Comparison of ENCODE assay signal across 16 cellular contexts in the genomic region with DNA sequence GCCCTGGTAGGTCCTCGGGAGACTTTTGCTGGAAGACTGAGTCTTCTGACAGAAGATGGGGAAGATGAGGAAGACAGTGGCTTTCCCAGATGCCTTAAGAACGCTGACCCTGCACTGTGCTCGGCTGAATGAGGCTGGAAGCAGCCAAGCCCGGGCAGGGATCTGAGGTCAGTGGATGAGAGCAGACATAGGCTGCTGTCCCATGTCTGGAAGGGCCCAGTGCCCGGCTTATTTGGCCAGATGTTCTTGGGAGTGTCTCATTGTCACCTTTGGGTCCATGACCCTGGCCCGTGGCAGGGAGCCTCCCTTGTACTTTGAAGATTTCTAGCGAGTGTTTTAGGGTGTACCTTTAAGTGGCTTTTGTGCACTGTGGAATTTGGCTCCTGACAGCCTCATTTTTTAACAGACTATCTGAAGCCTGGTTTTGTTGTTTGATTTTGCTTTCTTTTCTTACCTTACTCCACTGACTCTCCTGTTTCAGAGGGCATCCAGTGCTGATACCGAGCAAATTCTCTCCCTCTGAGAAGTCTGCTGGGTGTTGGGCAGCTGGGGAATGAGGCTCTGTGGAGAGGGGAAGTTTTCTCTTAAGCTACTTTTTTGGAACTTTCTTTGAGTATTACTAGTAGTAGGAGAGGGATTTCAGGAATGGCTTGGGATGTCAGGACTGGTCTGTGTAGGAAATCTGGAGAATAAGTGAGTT.
DNase-seq lines count a peak whose midpoint lies in the region; ATAC-seq, FAIRE-seq and TF ChIP-seq lines count a peak whose summit lies in the region.
"Had no signal": no experiment of that assay in that cellular context is flagged by ENCODE, and none has a peak within 500 bp of the region (broad histone marks: within the 10 kb centered on the region; RNA-seq: fewer than 3 reads in every experiment).

No MANE protein-coding gene starts in this region.

- H2BK15ac ChIP-seq in H1 (ENCODE audit: low read length): no peak overlapping the region

- FAIRE-seq in H1 (lab: Jason Lieb, UNC): no peak
- FAIRE-seq: HTR-8/SVneo had no signal

- H2BK12ac ChIP-seq in H1 (ENCODE audit: low read depth, low read length): no peak overlapping the region

- H2BK120ac ChIP-seq in H1 (replicated peaks; ENCODE audit: low read depth, low read length): no peak overlapping the region

- no peaks in the 10 kb centered on the region for H4K20me1 ChIP-seq in H1 (replicated peaks in 1 of 2; ENCODE audit: control insufficient read depth in 1 of 2, insufficient read depth in 2 of 2, low read length in 2 of 2)

- no peak overlapping the region for H2AK5ac ChIP-seq in H1 (ENCODE audit: low read depth, low read length)

- POLR2A ChIA-PET in H1 (lab: Charles Lee; ENCODE audit: partially characterized antibody): interaction anchor here (0.6 kb wide), 1 partner anchor 877 kb away, joined by 3 read pairs; no protein-coding TSS in a partner anchor

- H3K79me1 ChIP-seq in H1 (ENCODE audit: low read depth, low read length): no peaks in the 10 kb centered on the region

- H3K4me1 ChIP-seq in H1 (replicated peaks in 1 of 4; ENCODE audit: control insufficient read depth in 3 of 4, insufficient read depth in 4 of 4, low read length in 3 of 4) (no peaks in the 10 kb centered on the region), psoas muscle (no peaks in the 10 kb centered on the region), vagina (no peaks in the 10 kb centered on the region)
- H3K4me1 ChIP-seq: testis had no signal

- 84% methylated on average over 8 of the region's 8 CpGs; no CpG with 5 or more reads in 1 of the 2 experiments for WGBS in H1 (ENCODE audit: extremely low coverage in 1 of 2, insufficient coverage in 1 of 2, insufficient read length in 1 of 2, insufficient replicate concordance in 2 of 2, low coverage in 1 of 2, low lambda C conversion rate in 2 of 2, missing lambda C conversion rate in 1 of 2), 2 experiments
- 25 to 30% (median 27%) methylated on average over 8 of the region's 8 CpGs for WGBS in psoas muscle, 3 donors

- no peak for TF ChIP-seq RAD21 in H1 (IDR thresholded peaks at IDR 0.05 in 1 of 2, conservative IDR thresholded peaks at IDR 0.05 in 1 of 2; ENCODE audit: low read depth in 2 of 2, low read length in 2 of 2)

- DNase-seq in H1 (ENCODE audit: low read depth in 1 of 2, low spot score in 2 of 2): no peak
- peak; percentile 69 for DNase-seq in left ventricle myocardium superior
- DNase-seq in psoas muscle: peak; percentile 57 to 81
- no peak for DNase-seq in vagina (ENCODE audit: extremely low spot score in 2 of 2)
- DNase-seq in activated T-cell treated with anti-CD3 and anti-CD28 coated beads, Interleukin-2, amount 50 U/mL, for 1 hour: no peak
- no peak for DNase-seq in HPDE6-E6E7 (ENCODE audit: extremely low spot score)
- no peak for DNase-seq in NCI-H524 treated with DMSO at 0.1 percent for 48 hours (lab: John Stamatoyannopoulos, UW)
- DNase-seq: activated CD4-positive, alpha-beta T cell treated with anti-CD3 and anti-CD28 coated beads, Interleukin-2, amount 10 ng/mL, durations not matched to agents 24 days and 14 days; brain microvascular endothelial cell; MG63; naive thymus-derived CD4-positive, alpha-beta T cell; NCI-H2081; NCI-H69; testis had no signal

- peak overlapping the region; percentile 56 for H2AFZ ChIP-seq in H1 (ENCODE audit: low read length)

- no peak overlapping the region for H3K23ac ChIP-seq in H1 (ENCODE audit: insufficient read length)

- H3K14ac ChIP-seq in H1 (ENCODE audit: insufficient read length): no peak overlapping the region

- H3K27ac ChIP-seq in H1 (ENCODE audit: low read depth, low read length): no peak overlapping the region
- peak overlapping the region; percentile 32 for H3K27ac ChIP-seq in psoas muscle
- peak overlapping the region; percentile 10 for H3K27ac ChIP-seq in vagina
- H3K27ac ChIP-seq: brain microvascular endothelial cell, testis had no signal

- H3K56ac ChIP-seq in H1 (replicated peaks; ENCODE audit: insufficient read length, low read depth, low read length): no peak overlapping the region

- no peak overlapping the region for H2BK5ac ChIP-seq in H1 (ENCODE audit: low read depth, low read length)

- H4K5ac ChIP-seq in H1 (ENCODE audit: insufficient read length, low read depth, low read length): no peak overlapping the region

- no peak overlapping the region for H2BK20ac ChIP-seq in H1 (ENCODE audit: low read length)

- ATAC-seq in left ventricle myocardium superior (peak; percentile 93), psoas muscle (peak; percentile 48 to 81 (median 70))
- ATAC-seq: naive thymus-derived CD4-positive, alpha-beta T cell; Panc1 had no signal

- no peak overlapping the region for H3K9ac ChIP-seq in H1 (replicated peaks in 1 of 4; ENCODE audit: extremely low read depth in 1 of 4, low read depth in 3 of 4, low read length in 3 of 4)

- H3K9me3 ChIP-seq in H1 (ENCODE audit: insufficient read depth in 2 of 2, low read depth in 1 of 2, low read length in 1 of 2) (no peaks in the 10 kb centered on the region), psoas muscle (no peaks in the 10 kb centered on the region), vagina (no peaks in the 10 kb centered on the region)
- H3K9me3 ChIP-seq: MG63, testis had no signal

- H3K4me2 ChIP-seq in H1 (ENCODE audit: insufficient read depth in 1 of 2, low read depth in 2 of 2, low read length in 2 of 2): no peak overlapping the region

- intact Hi-C loops in left ventricle myocardium superior (cut with micrococcal nuclease): no loop called here
- intact Hi-C loops in psoas muscle (cut with DNase I): loop anchor here in 1 of 2 donors (10.0 kb wide), 1 partner anchor 59 kb away; the partner anchor contains the start of gene CREB5
- intact Hi-C loops in vagina (cut with DNase I): no loop called here

- H4K8ac ChIP-seq in H1 (ENCODE audit: extremely low read depth, insufficient read depth, low read length): no peak overlapping the region

- TF ChIP-seq CTCF in H1 (IDR thresholded peaks at IDR 0.05; ENCODE audit: control extremely low read depth in 1 of 3, insufficient read depth in 1 of 3, low read depth in 1 of 3, low read length in 3 of 3): no peak
- TF ChIP-seq CTCF in psoas muscle (IDR thresholded peaks at IDR 0.05): no peak
- TF ChIP-seq CTCF in vagina (IDR thresholded peaks at IDR 0.05): no peak

- H3K18ac ChIP-seq in H1 (ENCODE audit: extremely low read depth, low read length): 0 out of 2 replicates have a peak overlapping the region, but pooled peaks have one; percentile 19

- H3K4me3 ChIP-seq in H1 (ENCODE audit: extremely low read depth in 1 of 4, insufficient read depth in 2 of 4, low read depth in 3 of 4, low read length in 4 of 4): no peak overlapping the region
- H3K4me3 ChIP-seq in psoas muscle: no peak overlapping the region
- no peak overlapping the region for H3K4me3 ChIP-seq in vagina
- H3K4me3 ChIP-seq: MG63, testis had no signal

- no peaks in the 10 kb centered on the region for H3K23me2 ChIP-seq in H1 (ENCODE audit: low read depth, low read length)

- no peaks in the 10 kb centered on the region for H3K36me3 ChIP-seq in H1 (ENCODE audit: control insufficient read depth in 2 of 4, insufficient read depth in 4 of 4, low read length in 3 of 4)
- no peaks in the 10 kb centered on the region for H3K36me3 ChIP-seq in psoas muscle (ENCODE audit: insufficient read depth in 1 of 2, low read depth in 1 of 2)
- no peaks in the 10 kb centered on the region for H3K36me3 ChIP-seq in vagina
- H3K36me3 ChIP-seq: brain microvascular endothelial cell, MG63 had no signal

- no peak for TF ChIP-seq EP300 in H1 (IDR thresholded peaks at IDR 0.05; ENCODE audit: borderline replicate concordance in 1 of 2, low read depth in 2 of 2, low read length in 2 of 2)

- H3K27me3 ChIP-seq in H1 (replicated peaks in 1 of 4; ENCODE audit: control insufficient read depth in 3 of 4, extremely low read depth in 1 of 4, insufficient read depth in 3 of 4, low read length in 3 of 4): no peaks in the 10 kb centered on the region
- no peaks in the 10 kb centered on the region for H3K27me3 ChIP-seq in psoas muscle (ENCODE audit: insufficient read depth in 3 of 3, low read length in 2 of 3)
- H3K27me3 ChIP-seq in vagina: no peaks in the 10 kb centered on the region
- H3K27me3 ChIP-seq: brain microvascular endothelial cell, MG63, testis had no signal

- CTCF ChIA-PET in H1 (lab: Charles Lee; ENCODE audit: partially characterized antibody): interaction anchor here (0.8 to 1.2 kb wide), 3 partner anchors 21 to 156 kb away, joined by 3 read pairs; no protein-coding TSS in a partner anchor

- no peak for TF ChIP-seq POLR2A in H1 (IDR thresholded peaks at IDR 0.05; ENCODE audit: control extremely low read depth in 1 of 2, low read depth in 2 of 2, low read length in 2 of 2)
- no peak for TF ChIP-seq POLR2A in vagina (IDR thresholded peaks at IDR 0.05)

- H3K79me2 ChIP-seq in H1 (ENCODE audit: control insufficient read depth in 1 of 2, insufficient read depth in 2 of 2, low read length in 2 of 2): no peaks in the 10 kb centered on the region

- no peak overlapping the region for H4K91ac ChIP-seq in H1 (replicated peaks; ENCODE audit: insufficient read length, low read length)

- H3K4ac ChIP-seq in H1 (replicated peaks; ENCODE audit: insufficient read length, low read depth, low read length): no peak overlapping the region

TF ChIP-seq in H1, 55 proteins besides CTCF, POLR2A, EP300 and RAD21:
- TF ChIP-seq NRF1 (IDR thresholded peaks at IDR 0.05; ENCODE audit: low read depth, low read length): no peak
- no peak for TF ChIP-seq CBX8 (IDR thresholded peaks at IDR 0.05; ENCODE audit: borderline replicate concordance, low read depth, low read length)
- TF ChIP-seq FOSL1 (IDR thresholded peaks at IDR 0.05; ENCODE audit: insufficient read depth, low read depth, low read length): no peak
- TF ChIP-seq CBX5 (IDR thresholded peaks at IDR 0.05; ENCODE audit: low read depth, low read length): no peak
- TF ChIP-seq BACH1 (IDR thresholded peaks at IDR 0.05; ENCODE audit: low read length): no peak
- no peak for TF ChIP-seq POU5F1 (IDR thresholded peaks at IDR 0.05; ENCODE audit: low read depth, low read length)
- TF ChIP-seq JUND (IDR thresholded peaks at IDR 0.05; ENCODE audit: low read length): no peak
- TF ChIP-seq SAP30 (IDR thresholded peaks at IDR 0.05; ENCODE audit: insufficient read depth, insufficient replicate concordance, low read length): no peak
- no peak for TF ChIP-seq KDM1A (IDR thresholded peaks at IDR 0.05; ENCODE audit: borderline replicate concordance, low read length)
- TF ChIP-seq KDM4A (IDR thresholded peaks at IDR 0.05; ENCODE audit: low read depth, low read length, severe bottlenecking): no peak

Comparison
In these comparisons a context has a peak if more than half of its experiments do, and no peak if none do; other contexts are left out.
1. DNase-seq: peak in left ventricle myocardium superior (single experiment) and psoas muscle (2 of 2); none in H1 (0 of 2), vagina (0 of 2), activated T-cell treated with anti-CD3 and anti-CD28 coated beads, Interleukin-2, amount 50 U/mL, for 1 hour (single experiment), HPDE6-E6E7 (single experiment) and NCI-H524 treated with DMSO at 0.1 percent for 48 hours (single experiment).